ENCODE assay signal across 19 cellular contexts in the genomic region with DNA sequence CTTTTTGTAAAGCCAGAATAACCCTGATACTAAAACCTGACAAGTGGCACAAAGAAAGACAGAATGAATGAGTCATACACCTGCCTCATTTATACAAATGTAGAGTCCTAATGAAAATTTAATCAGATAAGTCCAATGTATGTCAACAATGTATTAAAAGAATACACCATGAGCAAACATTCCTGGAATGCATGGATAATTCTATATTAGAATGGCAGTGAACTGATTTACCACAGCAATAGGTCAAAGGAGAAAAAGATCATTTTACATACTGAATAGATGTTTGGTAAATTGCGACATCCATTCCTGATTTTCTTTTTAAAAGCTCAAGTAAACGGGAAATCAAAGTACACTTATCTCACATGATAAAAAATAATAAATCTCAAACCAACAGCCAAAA. TPM values are rescaled to one million over a fixed set of nuclear protein-coding genes. Genes with fewer than 3 reads are reported as not detected.
DNase-seq lines count a peak whose midpoint lies in the region; ATAC-seq and TF ChIP-seq lines count a peak whose summit lies in the region.
"Had no signal": no experiment of that assay in that cellular context is flagged by ENCODE, and none has a peak within 500 bp of the region (broad histone marks: within the 10 kb centered on the region; RNA-seq: fewer than 3 reads in every experiment).

No MANE protein-coding gene starts in this region.

- H3K27ac Mint-ChIP-seq in endodermal cell, result no peak overlapping the region
- H3K27ac Mint-ChIP-seq in naive thymus-derived CD4-positive, alpha-beta T cell, result no peak overlapping the region
- H3K27ac Mint-ChIP-seq: H9 had no signal

- peaks cover 4% of the 10 kb centered on the region for H3K36me3 ChIP-seq in endodermal cell (ENCODE audit: control insufficient read depth, insufficient read depth, low read length)
- peaks cover 0 to 23% (median 0%) of the 10 kb centered on the region in 3 experiments for H3K36me3 ChIP-seq in naive thymus-derived CD4-positive, alpha-beta T cell (ENCODE audit: control insufficient read depth in 2 of 3, insufficient read depth in 3 of 3, low read length in 3 of 3)

- H3K9ac ChIP-seq in endodermal cell (ENCODE audit: extremely low read depth, low read length, poor library complexity, severe bottlenecking), result no peak overlapping the region
- H3K9ac ChIP-seq: KMS-11 had no signal

- H3K36me3 Mint-ChIP-seq in endodermal cell (ENCODE audit: low read depth), result peaks cover 21% of the 10 kb centered on the region
- peaks cover 16 to 55% (median 35%) of the 10 kb centered on the region in 5 donors for H3K36me3 Mint-ChIP-seq in naive thymus-derived CD4-positive, alpha-beta T cell

- H3K4me3 Mint-ChIP-seq in endodermal cell, result no peak overlapping the region
- no peak overlapping the region for H3K4me3 Mint-ChIP-seq in naive thymus-derived CD4-positive, alpha-beta T cell
- H3K4me3 Mint-ChIP-seq: H9 had no signal

- no peaks in the 10 kb centered on the region for H3K4me1 Mint-ChIP-seq in endodermal cell
- peaks cover 0 to 26% (median 4%) of the 10 kb centered on the region in 7 donors for H3K4me1 Mint-ChIP-seq in naive thymus-derived CD4-positive, alpha-beta T cell

- no peaks in the 10 kb centered on the region for H3K4me1 ChIP-seq in endodermal cell (ENCODE audit: control insufficient read depth, insufficient read depth, low read length)
- peaks cover 0 to 6% of the 10 kb centered on the region in 2 donors for H3K4me1 ChIP-seq in naive thymus-derived CD4-positive, alpha-beta T cell (ENCODE audit: control insufficient read depth in 2 of 2, insufficient read depth in 2 of 2, low read length in 2 of 2)

- no peaks in the 10 kb centered on the region for H3K27me3 Mint-ChIP-seq in endodermal cell (ENCODE audit: insufficient read depth)
- no peaks in the 10 kb centered on the region for H3K27me3 Mint-ChIP-seq in naive thymus-derived CD4-positive, alpha-beta T cell

- peaks cover 11% of the 10 kb centered on the region for H3K9me3 Mint-ChIP-seq in endodermal cell
- H3K9me3 Mint-ChIP-seq in naive thymus-derived CD4-positive, alpha-beta T cell, result peaks cover 4 to 28% (median 14%) of the 10 kb centered on the region in 11 donors

- H3K4me3 ChIP-seq in endodermal cell (ENCODE audit: low read length), result no peak overlapping the region
- H3K4me3 ChIP-seq in naive thymus-derived CD4-positive, alpha-beta T cell (ENCODE audit: low read length), result no peak overlapping the region
- H3K4me3 ChIP-seq: MG63 had no signal

- CTCF ChIA-PET in naive thymus-derived CD4-positive, alpha-beta T cell (lab: Charles Lee), result no interaction called here

- POLR2A ChIA-PET in naive thymus-derived CD4-positive, alpha-beta T cell (lab: Charles Lee), result no interaction called here

- H3K27ac ChIP-seq in endodermal cell (ENCODE audit: low read depth, low read length), result peak overlapping the region; percentile 44
- no peak overlapping the region for H3K27ac ChIP-seq in naive thymus-derived CD4-positive, alpha-beta T cell (ENCODE audit: low read depth, low read length)
- H3K27ac ChIP-seq: 22Rv1, KMS-11 had no signal

- peak; percentile 61 for DNase-seq in SIG-M5 treated with dmso at 0.1 percent for 504 hours (lab: John Stamatoyannopoulos, UW; ENCODE audit: unreplicated experiment)
- DNase-seq in SIG-M5 (lab: John Stamatoyannopoulos, UW), result no peak
- peak; percentile 69 for DNase-seq in HT-29 (ENCODE audit: low spot score)
- peak; percentile 4 for DNase-seq in NCI-H69 (lab: John Stamatoyannopoulos, UW)
- DNase-seq in endodermal cell, result no peak
- no peak for DNase-seq in NOMO-1 treated with dmso at 0.1 percent for 144 hours (lab: John Stamatoyannopoulos, UW; ENCODE audit: unreplicated experiment)
- no peak for DNase-seq in NCI-H510A (lab: John Stamatoyannopoulos, UW)
- no peak for DNase-seq in naive thymus-derived CD4-positive, alpha-beta T cell
- DNase-seq: CD4-positive, alpha-beta memory T cell; H9; MG63; NCI-H1092; NCI-H1694 treated with DMSO at 0.1 percent for 48 hours; NCI-H226; NK-92 treated with Interleukin-12 subunit alpha and Interleukin-12 subunit beta, amount 100 ng/mL, for 24 hours had no signal

- WGBS in endodermal cell (ENCODE audit: insufficient coverage in 1 of 2, insufficient read length in 1 of 2), 2 experiments, result 87% methylated on average over 2 of the region's 2 CpGs; no CpG with 5 or more reads in 1 of the 2 experiments

- intact Hi-C loops in naive thymus-derived CD4-positive, alpha-beta T cell (cut with micrococcal nuclease), result no loop called here

- peaks cover 14% of the 10 kb centered on the region for H3K9me3 ChIP-seq in endodermal cell (ENCODE audit: control insufficient read depth, low read length)
- no peaks in the 10 kb centered on the region for H3K9me3 ChIP-seq in naive thymus-derived CD4-positive, alpha-beta T cell (ENCODE audit: control insufficient read depth in 2 of 3, low read length in 3 of 3)

- no peak for TF ChIP-seq CTCF in endodermal cell (conservative IDR thresholded peaks at IDR 0.05)

- no peaks in the 10 kb centered on the region for H3K27me3 ChIP-seq in endodermal cell (ENCODE audit: control insufficient read depth, insufficient read depth, low read length, poor library complexity, severe bottlenecking)
- no peaks in the 10 kb centered on the region for H3K27me3 ChIP-seq in naive thymus-derived CD4-positive, alpha-beta T cell (ENCODE audit: control insufficient read depth in 2 of 2, insufficient read depth in 2 of 2, low read length in 2 of 2)
- H3K27me3 ChIP-seq: MG63 had no signal

- ATAC-seq in naive thymus-derived CD4-positive, alpha-beta T cell, result no peak

RNA-seq across cellular contexts. Expression of gene LOXL1, which starts 11.2 kb away (rescaled TPM):
- total RNA-seq in HT-29 (2014; rRNA removed; shearing (Covaris generic)), result 20.0 and 26.1 TPM in 2 replicates
- 10 to 100 TPM; 21.3 to 31.8 TPM for total RNA-seq in endodermal cell
- polyA plus RNA-seq in endodermal cell (2013, experiment 1 of 2), result 92.7 TPM
- 93.8 TPM for polyA plus RNA-seq in endodermal cell (2013, experiment 2 of 2)
- total RNA-seq in naive thymus-derived CD4-positive, alpha-beta T cell, result 1 to 10 TPM in 3 of 5 experiments, under 1 TPM in 2; 0.49 to 2.2 (median 1.0) TPM
- 1 to 10 TPM; 1.3 to 2.3 TPM for polyA plus RNA-seq in naive thymus-derived CD4-positive, alpha-beta T cell

RNA-seq across cellular contexts. Expression of gene TBC1D21, which starts 41.7 kb away (rescaled TPM):
- total RNA-seq in HT-29 (2014; rRNA removed; shearing (Covaris generic)), result not detected in 2 replicates
- not detected for total RNA-seq in endodermal cell
- polyA plus RNA-seq in endodermal cell (2013, experiment 1 of 2), result not detected
- polyA plus RNA-seq in endodermal cell (2013, experiment 2 of 2), result not detected
- total RNA-seq in naive thymus-derived CD4-positive, alpha-beta T cell, result not detected
- not detected for polyA plus RNA-seq in naive thymus-derived CD4-positive, alpha-beta T cell
- total RNA-seq: CD4-positive, alpha-beta memory T cell; G401; H9 had no signal
- polyA plus RNA-seq: BJ; CD4-positive, alpha-beta memory T cell had no signal

Comparison
In these comparisons a context has a peak if more than half of its experiments do, and no peak if none do; other contexts are left out.
1. DNase-seq: peak in SIG-M5 treated with dmso at 0.1 percent for 504 hours (single experiment), HT-29 (single experiment) and NCI-H69 (single experiment); none in SIG-M5 (single experiment), endodermal cell (single experiment), NOMO-1 treated with dmso at 0.1 percent for 144 hours (single experiment), NCI-H510A (single experiment) and naive thymus-derived CD4-positive, alpha-beta T cell (0 of 9).